24 cellular contexts compared by ENCODE assay signal in the genomic region with DNA sequence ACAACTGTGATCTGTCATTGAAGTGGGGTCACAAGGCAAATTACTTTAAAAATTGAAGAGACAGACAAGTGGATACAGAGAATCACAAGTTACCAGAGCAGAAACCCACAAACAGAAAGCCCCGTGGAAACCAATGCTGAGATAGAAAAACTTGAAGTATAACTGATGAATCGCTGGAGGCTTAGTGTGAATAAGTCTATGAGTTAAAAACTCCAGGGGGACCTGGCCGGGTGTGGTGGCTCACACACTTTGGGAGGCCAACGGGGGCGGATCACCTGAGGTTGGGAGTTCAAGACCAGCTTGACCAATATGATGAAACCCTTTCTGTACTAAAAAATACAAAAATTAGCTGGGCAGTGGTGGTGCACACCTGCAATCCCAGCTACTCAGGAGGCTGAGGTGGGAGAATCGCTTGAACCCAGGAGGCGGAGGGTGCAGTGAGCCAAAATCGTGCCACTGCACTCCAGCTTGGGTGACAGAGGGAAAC.
A peak's percentile ranks its signal among the peaks of the same experiment; 100 is the strongest.
DNase-seq lines count a peak whose midpoint lies in the region; ATAC-seq and TF ChIP-seq lines count a peak whose summit lies in the region.
"Had no signal": no experiment of that assay in that cellular context is flagged by ENCODE, and none has a peak within 500 bp of the region (broad histone marks: within the 10 kb centered on the region; RNA-seq: fewer than 3 reads in every experiment).

No MANE protein-coding gene starts in this region.

- DNase-seq in activated B cell treated with CpG ODN at 0.5 μM for 24 hours (no peak), left ventricle myocardium superior (no peak), DMS114 treated with DMSO at 0.1 percent for 48 hours (lab: John Stamatoyannopoulos, UW; ENCODE audit: unreplicated experiment) (no peak)
- DNase-seq in activated naive CD4-positive, alpha-beta T cell treated with anti-CD3 and anti-CD28 coated beads, Interleukin-2, amount 10 ng/mL, durations not matched to agents 7 days and 5 days: no peak
- DNase-seq: activated CD4-positive, alpha-beta T cell treated with anti-CD3 and anti-CD28 coated beads, Interleukin-2, amount 10 ng/mL, durations not matched to agents 24 days and 14 days; activated naive CD8-positive, alpha-beta T cell treated with anti-CD3 and anti-CD28 coated beads, Interleukin-2, amount 10 ng/mL, durations not matched to agents 7 days and 5 days; CD4-positive, alpha-beta memory T cell; DMS153; heart left ventricle; left colon; MG63; naive thymus-derived CD8-positive, alpha-beta T cell; NCI-H146; spleen; stimulated activated CD4-positive, alpha-beta T cell treated with anti-CD3 and anti-CD28 coated beads, Interleukin-4, amount 100 ng/mL, for 4 hours; T-helper 17 cell; thyroid gland had no signal

- POLR2A ChIA-PET in activated B cell treated with CpG ODN at 0.5 μM for 24 hours (lab: Charles Lee): no interaction called here

- H3K4me3 Mint-ChIP-seq in activated B cell treated with CpG ODN at 0.5 μM for 24 hours: no peak overlapping the region
- H3K4me3 Mint-ChIP-seq in activated naive CD4-positive, alpha-beta T cell treated with anti-CD3 and anti-CD28 coated beads, Interleukin-2, amount 10 ng/mL, durations not matched to agents 7 days and 5 days: no peak overlapping the region
- H3K4me3 Mint-ChIP-seq: activated CD4-positive, alpha-beta T cell treated with anti-CD3 and anti-CD28 coated beads, Interleukin-2, amount 10 ng/mL, durations not matched to agents 24 days and 14 days; activated naive CD8-positive, alpha-beta T cell treated with anti-CD3 and anti-CD28 coated beads, Interleukin-2, amount 10 ng/mL, durations not matched to agents 7 days and 5 days; CD4-positive, alpha-beta memory T cell; naive thymus-derived CD8-positive, alpha-beta T cell; stimulated activated naive CD8-positive, alpha-beta T cell treated with anti-CD3 and anti-CD28 coated beads, Interleukin-15, Interleukin-2, amounts not matched to agents 100 ng/mL and 50 ng/mL, for 24 hours; T-helper 17 cell had no signal

- H3K36me3 Mint-ChIP-seq in activated B cell treated with CpG ODN at 0.5 μM for 24 hours (ENCODE audit: low read depth): no peaks in the 10 kb centered on the region
- H3K36me3 Mint-ChIP-seq in activated naive CD4-positive, alpha-beta T cell treated with anti-CD3 and anti-CD28 coated beads, Interleukin-2, amount 10 ng/mL, durations not matched to agents 7 days and 5 days: no peaks in the 10 kb centered on the region
- H3K36me3 Mint-ChIP-seq: activated naive CD8-positive, alpha-beta T cell treated with anti-CD3 and anti-CD28 coated beads, Interleukin-2, amount 10 ng/mL, durations not matched to agents 7 days and 5 days had no signal

- H3K27ac Mint-ChIP-seq in activated B cell treated with CpG ODN at 0.5 μM for 24 hours: no peak overlapping the region
- H3K27ac Mint-ChIP-seq in activated naive CD4-positive, alpha-beta T cell treated with anti-CD3 and anti-CD28 coated beads, Interleukin-2, amount 10 ng/mL, durations not matched to agents 7 days and 5 days: no peak overlapping the region
- H3K27ac Mint-ChIP-seq: activated CD4-positive, alpha-beta T cell treated with anti-CD3 and anti-CD28 coated beads, Interleukin-2, amount 10 ng/mL, durations not matched to agents 24 days and 14 days; activated naive CD8-positive, alpha-beta T cell treated with anti-CD3 and anti-CD28 coated beads, Interleukin-2, amount 10 ng/mL, durations not matched to agents 7 days and 5 days; CD4-positive, alpha-beta memory T cell; naive thymus-derived CD8-positive, alpha-beta T cell; stimulated activated naive CD8-positive, alpha-beta T cell treated with anti-CD3 and anti-CD28 coated beads, Interleukin-15, Interleukin-2, amounts not matched to agents 100 ng/mL and 50 ng/mL, for 24 hours; T-helper 17 cell had no signal

- peak; percentile 64 for ATAC-seq in GM18508 (IDR thresholded peaks at IDR 0.05; ENCODE audit: insufficient read depth, unreplicated experiment)
- peak; percentile 52 for ATAC-seq in GM19043 (IDR thresholded peaks at IDR 0.05; ENCODE audit: low read depth, unreplicated experiment)
- ATAC-seq in HG02623 (IDR thresholded peaks at IDR 0.05; ENCODE audit: unreplicated experiment): peak; percentile 63
- ATAC-seq in activated B cell treated with CpG ODN at 0.5 μM for 24 hours (ENCODE audit: low read depth): peak; percentile 31
- no peak for ATAC-seq in GM21576 (IDR thresholded peaks at IDR 0.05; ENCODE audit: unreplicated experiment)
- no peak for ATAC-seq in left ventricle myocardium superior
- ATAC-seq: HCT116; heart left ventricle; K562; left colon; naive thymus-derived CD8-positive, alpha-beta T cell; T-helper 17 cell had no signal

- intact Hi-C loops in activated B cell treated with CpG ODN at 0.5 μM for 24 hours (cut with micrococcal nuclease) (loop anchor here (2.0 kb wide), 1 partner anchor 14 kb away; no protein-coding TSS in a partner anchor), left ventricle myocardium superior (cut with micrococcal nuclease) (no loop called here)

- peaks cover 3% of the 10 kb centered on the region for H3K9me3 Mint-ChIP-seq in activated B cell treated with CpG ODN at 0.5 μM for 24 hours
- no peaks in the 10 kb centered on the region for H3K9me3 Mint-ChIP-seq in activated naive CD4-positive, alpha-beta T cell treated with anti-CD3 and anti-CD28 coated beads, Interleukin-2, amount 10 ng/mL, durations not matched to agents 7 days and 5 days
- H3K9me3 Mint-ChIP-seq: activated CD4-positive, alpha-beta T cell treated with anti-CD3 and anti-CD28 coated beads, Interleukin-2, amount 10 ng/mL, durations not matched to agents 24 days and 14 days had no signal

- no peak for TF ChIP-seq CTCF in activated B cell treated with CpG ODN at 0.5 μM for 24 hours (IDR thresholded peaks at IDR 0.05)

- no peaks in the 10 kb centered on the region for H3K27me3 Mint-ChIP-seq in activated B cell treated with CpG ODN at 0.5 μM for 24 hours
- H3K27me3 Mint-ChIP-seq in activated naive CD4-positive, alpha-beta T cell treated with anti-CD3 and anti-CD28 coated beads, Interleukin-2, amount 10 ng/mL, durations not matched to agents 7 days and 5 days: peaks cover 15% of the 10 kb centered on the region

- H3K4me1 Mint-ChIP-seq in activated B cell treated with CpG ODN at 0.5 μM for 24 hours: peaks cover 20% of the 10 kb centered on the region
- no peaks in the 10 kb centered on the region for H3K4me1 Mint-ChIP-seq in activated naive CD4-positive, alpha-beta T cell treated with anti-CD3 and anti-CD28 coated beads, Interleukin-2, amount 10 ng/mL, durations not matched to agents 7 days and 5 days
- H3K4me1 Mint-ChIP-seq: activated CD4-positive, alpha-beta T cell treated with anti-CD3 and anti-CD28 coated beads, Interleukin-2, amount 10 ng/mL, durations not matched to agents 24 days and 14 days; CD4-positive, alpha-beta memory T cell; T-helper 17 cell had no signal

- CTCF ChIA-PET in activated B cell treated with CpG ODN at 0.5 μM for 24 hours (lab: Charles Lee): no interaction called here
- CTCF ChIA-PET in activated naive CD4-positive, alpha-beta T cell treated with anti-CD3 and anti-CD28 coated beads, Interleukin-2, amount 10 ng/mL, durations not matched to agents 7 days and 5 days (lab: Charles Lee): no interaction called here

Comparison
In these comparisons a context has a peak if more than half of its experiments do, and no peak if none do; other contexts are left out.
1. ATAC-seq: peak in GM18508 (single experiment), GM19043 (single experiment), HG02623 (single experiment) and activated B cell treated with CpG ODN at 0.5 μM for 24 hours (single experiment); none in GM21576 (single experiment) and left ventricle myocardium superior (single experiment).